Comparison of ENCODE assay signal across 8 cellular contexts in the genomic region with DNA sequence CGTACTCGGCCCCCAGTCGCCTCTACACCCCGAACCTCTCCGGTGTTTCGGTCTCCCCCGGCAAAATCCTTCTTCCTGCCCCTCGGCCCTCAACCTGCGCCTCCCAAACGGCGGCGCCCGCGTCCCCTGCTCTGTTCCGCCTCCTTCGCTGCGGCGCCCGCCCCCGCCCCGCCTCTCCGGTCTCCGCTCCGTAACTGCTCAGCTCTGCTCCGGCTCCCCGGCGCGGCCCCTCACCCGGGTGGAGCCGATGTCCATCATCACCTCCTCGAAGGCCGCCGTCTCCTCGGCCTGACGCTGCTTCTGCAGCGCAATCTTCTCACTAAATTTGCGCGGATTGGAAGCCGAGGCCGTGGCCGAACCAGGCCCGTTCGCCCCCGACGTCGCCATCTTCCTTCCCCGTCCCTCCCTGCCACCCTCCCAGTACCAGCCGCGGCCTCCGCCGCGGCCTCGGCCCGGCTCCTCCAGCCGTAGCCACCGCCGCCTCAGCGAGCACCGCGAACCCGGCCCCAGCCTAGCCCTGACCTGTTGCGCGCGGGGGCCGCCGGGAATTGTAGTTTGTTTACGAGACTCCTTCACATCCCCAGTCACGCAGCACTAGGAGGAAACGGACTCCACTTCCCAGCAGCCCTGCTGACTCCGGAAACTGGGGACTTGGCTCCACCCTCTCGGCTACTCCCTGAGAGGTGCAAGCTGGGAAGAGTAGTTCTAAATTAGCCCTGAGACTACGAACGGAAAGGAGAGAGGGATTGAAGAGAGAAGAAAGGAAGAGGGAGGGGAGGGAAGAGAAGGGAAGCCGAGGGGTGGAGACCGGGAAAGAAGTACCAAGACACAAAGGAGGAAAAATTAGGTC. TPM values are rescaled to one million over a fixed set of nuclear protein-coding genes. Genes with fewer than 3 reads are reported as not detected.
A peak's percentile ranks its signal among the peaks of the same experiment; 100 is the strongest.
DNase-seq lines count a peak whose midpoint lies in the region; ATAC-seq and TF ChIP-seq lines count a peak whose summit lies in the region.

A gene with protein sequence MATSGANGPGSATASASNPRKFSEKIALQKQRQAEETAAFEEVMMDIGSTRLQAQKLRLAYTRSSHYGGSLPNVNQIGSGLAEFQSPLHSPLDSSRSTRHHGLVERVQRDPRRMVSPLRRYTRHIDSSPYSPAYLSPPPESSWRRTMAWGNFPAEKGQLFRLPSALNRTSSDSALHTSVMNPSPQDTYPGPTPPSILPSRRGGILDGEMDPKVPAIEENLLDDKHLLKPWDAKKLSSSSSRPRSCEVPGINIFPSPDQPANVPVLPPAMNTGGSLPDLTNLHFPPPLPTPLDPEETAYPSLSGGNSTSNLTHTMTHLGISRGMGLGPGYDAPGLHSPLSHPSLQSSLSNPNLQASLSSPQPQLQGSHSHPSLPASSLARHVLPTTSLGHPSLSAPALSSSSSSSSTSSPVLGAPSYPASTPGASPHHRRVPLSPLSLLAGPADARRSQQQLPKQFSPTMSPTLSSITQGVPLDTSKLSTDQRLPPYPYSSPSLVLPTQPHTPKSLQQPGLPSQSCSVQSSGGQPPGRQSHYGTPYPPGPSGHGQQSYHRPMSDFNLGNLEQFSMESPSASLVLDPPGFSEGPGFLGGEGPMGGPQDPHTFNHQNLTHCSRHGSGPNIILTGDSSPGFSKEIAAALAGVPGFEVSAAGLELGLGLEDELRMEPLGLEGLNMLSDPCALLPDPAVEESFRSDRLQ (minus strand): TSS at position 502 of the 850 bp plus-strand sequence. CDS start 115 bp downstream, at position 387.

- TF ChIP-seq CTCF in BJ (IDR thresholded peaks at IDR 0.05; ENCODE audit: insufficient read depth, low read depth, low read length), result 0 out of 2 replicates have a peak, but pooled peaks have one; percentile 7
- no peak for TF ChIP-seq CTCF in colonic mucosa (IDR thresholded peaks at IDR 0.05)

- ATAC-seq in GM19324 (IDR thresholded peaks at IDR 0.05; ENCODE audit: low FRiP score, unreplicated experiment) (peak; percentile 65), HG03469 (IDR thresholded peaks at IDR 0.05; ENCODE audit: unreplicated experiment) (peak; percentile 68)

- H3K36me3 ChIP-seq in BJ (ENCODE audit: control insufficient read depth, insufficient read depth, low read length) (peaks cover 19% of the 10 kb centered on the region), colonic mucosa (peaks cover 11% of the 10 kb centered on the region)

- CTCF ChIA-PET in BJ (lab: Yijun Ruan, JAX), result interaction anchor here (1.9 to 2.5 kb wide), 2 partner anchors 12 kb away, joined by 7 to 13 read pairs; a partner anchor contains a TSS

- POLR2A ChIA-PET in BJ (lab: Charles Lee), result interaction anchor here (0.7 kb wide), 1 partner anchor 182 kb away, joined by 21 read pairs; no protein-coding TSS in a partner anchor

- peaks cover 14% of the 10 kb centered on the region for H3K4me1 ChIP-seq in colonic mucosa

- H3K27me3 ChIP-seq in BJ (ENCODE audit: control insufficient read depth, insufficient read depth, low read length) (no peaks in the 10 kb centered on the region), colonic mucosa (no peaks in the 10 kb centered on the region)

- intact Hi-C loops in colonic mucosa (cut with DNase I), result no loop called here

- H3K27ac ChIP-seq in colonic mucosa, result peak within 1 kb of the TSS; percentile 98

- DNase-seq in BJ (ENCODE audit: low read depth) (peak; percentile 95), NCI-H526 (lab: John Stamatoyannopoulos, UW) (peak; percentile 100), colonic mucosa (peak; percentile 99), kidney tubule cell (ENCODE audit: low spot score) (peak; percentile 99)
- DNase-seq in activated CD4-positive, alpha-beta T cell treated with anti-CD3 and anti-CD28 coated beads for 48 hours, result peak; percentile 99
- DNase-seq in stimulated activated CD4-positive, alpha-beta T cell treated with anti-CD3 and anti-CD28 coated beads, Interleukin-1b, Interleukin-23, amount 100 ng/mL, for 24 hours (ENCODE audit: low read depth in 4 of 4, low spot score in 1 of 4), result peak; percentile 89 to 97 (median 94)

- no peaks in the 10 kb centered on the region for H3K9me3 ChIP-seq in colonic mucosa

- H3K9ac ChIP-seq in colonic mucosa (ENCODE audit: low read depth in 2 of 2, low read length in 2 of 2), result peak within 1 kb of the TSS; percentile 92 to 95

- H3K4me3 ChIP-seq in BJ (ENCODE audit: low read depth, low read length) (peak within 1 kb of the TSS; percentile 96), colonic mucosa (peak within 1 kb of the TSS; percentile 80)

RNA-seq across cellular contexts. Expression of the gene that starts here (rescaled TPM):
- 17.7 and 25.2 TPM in 2 replicates for polyA plus RNA-seq in BJ (2011; rRNA removed)
- polyA minus RNA-seq in BJ (2011; rRNA and poly(A)+ RNA removed), result 33.8 and 37.9 TPM in 2 replicates
- 10 to 100 TPM; 26.9 to 40.7 TPM for total RNA-seq in colonic mucosa

Comparison
In these comparisons a context has a peak if more than half of its experiments do, and no peak if none do; other contexts are left out.
1. Peak in every context shown above with its lines: DNase-seq, ATAC-seq, H3K4me3 ChIP-seq and H3K27ac ChIP-seq.